Comparison of ENCODE assay signal across 21 cellular contexts in genomic region chr4:129550281-129550785, GRCh38.
DNase-seq lines count a peak whose midpoint lies in the region; ATAC-seq, FAIRE-seq and TF ChIP-seq lines count a peak whose summit lies in the region.
"Had no signal": no experiment of that assay in that cellular context is flagged by ENCODE, and none has a peak within 500 bp of the region (broad histone marks: within the 10 kb centered on the region; RNA-seq: fewer than 3 reads in every experiment).

No MANE protein-coding gene starts in this region.

- H3K27me3 ChIP-seq in astrocyte (ENCODE audit: insufficient read depth, low read length) (no peaks in the 10 kb centered on the region), endothelial cell of umbilical vein (ENCODE audit: control insufficient read depth in 2 of 2, insufficient read depth in 2 of 2, low read length in 2 of 2) (no peaks in the 10 kb centered on the region), neural cell (ENCODE audit: insufficient read depth, low read depth, low read length) (no peaks in the 10 kb centered on the region), testis (no peaks in the 10 kb centered on the region)
- H3K27me3 ChIP-seq: BLaER1 treated with 17β-estradiol and CSF1 and Interleukin-3, amounts not matched to agents 10 nM and 100 nM had no signal

- H3K4me3 Mint-ChIP-seq in astrocyte (ENCODE audit: unreplicated experiment), result no peak overlapping the region
- H3K4me3 Mint-ChIP-seq: CD8-positive, alpha-beta T cell had no signal

- TF ChIP-seq EP300 in neural cell (conservative IDR thresholded peaks at IDR 0.05; ENCODE audit: poor library complexity, severe bottlenecking), result peak; percentile 41

- TF ChIP-seq POLR2A in endothelial cell of umbilical vein (IDR thresholded peaks at IDR 0.05; ENCODE audit: low read depth, low read length) (no peak), testis (IDR thresholded peaks at IDR 0.05) (no peak)

- H3K27me3 Mint-ChIP-seq in astrocyte (ENCODE audit: low read depth, unreplicated experiment), result no peaks in the 10 kb centered on the region

- no peak for ATAC-seq in stimulated activated naive CD8-positive, alpha-beta T cell treated with anti-CD3 and anti-CD28 coated beads, Interleukin-15, Interleukin-2, amounts not matched to agents 100 U/mL and 50 U/mL, for 24 hours
- ATAC-seq in esophagus mucosa, result no peak
- ATAC-seq: CD8-positive, alpha-beta T cell; PC-3 had no signal

- BruUV-seq in endothelial cell of umbilical vein (replicated peaks; lab: Mats Ljungman, UMichigan), result no TSS peak

- H2AFZ ChIP-seq in astrocyte (ENCODE audit: low read depth, low read length) (no peak overlapping the region), endothelial cell of umbilical vein (ENCODE audit: low read depth, low read length) (peak overlapping the region; percentile 34), neural cell (ENCODE audit: low read depth, low read length) (no peak overlapping the region)

- dilution Hi-C loops in endothelial cell of umbilical vein (cut with MboI; ENCODE audit: extremely low pct_ligation_motif_present, low sequenced_read_pairs), result no loop called here

- intact Hi-C loops in endothelial cell of umbilical vein (cut with micrococcal nuclease), result loop anchor here (1.0 kb wide), 1 partner anchor 11 kb away; no protein-coding TSS in a partner anchor
- intact Hi-C loops in testis (cut with DNase I; ENCODE audit: low total_unique reads), result no loop called here

- H3K9me2 ChIP-seq in neural cell (ENCODE audit: insufficient read depth, low read length), result no peaks in the 10 kb centered on the region

- H3K4me1 ChIP-seq in astrocyte (ENCODE audit: insufficient read depth, low read length) (no peaks in the 10 kb centered on the region), endothelial cell of umbilical vein (ENCODE audit: control insufficient read depth, extremely low read depth, insufficient read depth, low read length) (peaks cover 20% of the 10 kb centered on the region), testis (no peaks in the 10 kb centered on the region)

- H3K9ac ChIP-seq in astrocyte (ENCODE audit: low read length), result no peak overlapping the region
- H3K9ac ChIP-seq in endothelial cell of umbilical vein (replicated peaks; ENCODE audit: extremely low read depth, insufficient read depth, low read length), result no peak overlapping the region
- no peak overlapping the region for H3K9ac ChIP-seq in neural cell (ENCODE audit: low read length)
- H3K9ac ChIP-seq: BLaER1 treated with 17β-estradiol and CSF1 and Interleukin-3, amounts not matched to agents 10 nM and 100 nM had no signal

- no peak for TF ChIP-seq RAD21 in neural cell (conservative IDR thresholded peaks at IDR 0.05)

- no peaks in the 10 kb centered on the region for H3F3A ChIP-seq in neural cell (ENCODE audit: insufficient read depth, low read length, poor library complexity, severe bottlenecking)

- no peaks in the 10 kb centered on the region for H3K36me3 Mint-ChIP-seq in astrocyte (ENCODE audit: low read depth, unreplicated experiment)
- H3K36me3 Mint-ChIP-seq: CD8-positive, alpha-beta T cell had no signal

- CTCF ChIA-PET in endothelial cell of umbilical vein (lab: Charles Lee), result interaction anchor here (0.7 kb wide), 1 partner anchor 28 kb away, joined by 3 read pairs; no protein-coding TSS in a partner anchor

- no peak overlapping the region for H3K4me2 ChIP-seq in astrocyte (ENCODE audit: low read length)
- no peak overlapping the region for H3K4me2 ChIP-seq in endothelial cell of umbilical vein (ENCODE audit: insufficient read depth, low read length)
- no peak overlapping the region for H3K4me2 ChIP-seq in neural cell (ENCODE audit: low read length)
- H3K4me2 ChIP-seq: BLaER1 treated with 17β-estradiol and CSF1 and Interleukin-3, amounts not matched to agents 10 nM and 100 nM had no signal

- peak overlapping the region; percentile 87 for H3K27ac Mint-ChIP-seq in astrocyte (ENCODE audit: unreplicated experiment)
- H3K27ac Mint-ChIP-seq: CD8-positive, alpha-beta T cell had no signal

- DNase-seq in astrocyte (ENCODE audit: low read depth) (no peak), endothelial cell of umbilical vein (ENCODE audit: low read depth, low spot score) (peak; percentile 55), testis (no peak), cerebellum (ENCODE audit: low spot score) (no peak)
- DNase-seq in stimulated activated naive CD8-positive, alpha-beta T cell treated with anti-CD3 and anti-CD28 coated beads, Interleukin-15, Interleukin-2, amounts not matched to agents 100 U/mL and 50 U/mL, for 24 hours, result no peak
- DNase-seq: CD8-positive, alpha-beta T cell; DMS79; KG1; NCI-H1694 treated with DMSO at 0.1 percent for 48 hours; NCI-H2107; NCI-H2227 treated with DMSO at 0.1 percent for 48 hours; NCI-H510A treated with DMSO at 0.1 percent for 48 hours; NCI-H774; PC-3; RPMI8226; SIG-M5 had no signal

- 36 to 47% methylated on average over 1 of the region's 1 CpG for WGBS in testis, 2 donors

- H3K36me3 ChIP-seq in astrocyte (ENCODE audit: insufficient read depth, low read length) (no peaks in the 10 kb centered on the region), endothelial cell of umbilical vein (ENCODE audit: control insufficient read depth in 2 of 2, extremely low read depth in 1 of 2, insufficient read depth in 2 of 2, low read length in 2 of 2) (no peaks in the 10 kb centered on the region), neural cell (ENCODE audit: insufficient read depth, low read length) (no peaks in the 10 kb centered on the region), testis (ENCODE audit: low read depth, missing control alignments) (no peaks in the 10 kb centered on the region)
- H3K36me3 ChIP-seq: BLaER1 treated with 17β-estradiol and CSF1 and Interleukin-3, amounts not matched to agents 10 nM and 100 nM had no signal

- no peaks in the 10 kb centered on the region for H3K9me3 ChIP-seq in astrocyte (ENCODE audit: insufficient read depth, low read depth, low read length)
- no peaks in the 10 kb centered on the region for H3K9me3 ChIP-seq in endothelial cell of umbilical vein (replicated peaks; ENCODE audit: control insufficient read depth, insufficient read depth, low read length)
- no peaks in the 10 kb centered on the region for H3K9me3 ChIP-seq in neural cell (ENCODE audit: low read length)
- no peaks in the 10 kb centered on the region for H3K9me3 ChIP-seq in testis
- H3K9me3 ChIP-seq: BLaER1 treated with 17β-estradiol and CSF1 and Interleukin-3, amounts not matched to agents 10 nM and 100 nM had no signal

- no peak for TF ChIP-seq CTCF in astrocyte (IDR thresholded peaks at IDR 0.05; ENCODE audit: insufficient read depth, low read depth, low read length)
- TF ChIP-seq CTCF in endothelial cell of umbilical vein (IDR thresholded peaks at IDR 0.05; ENCODE audit: extremely low read depth in 1 of 2, insufficient read depth in 1 of 2, low read depth in 1 of 2, low read length in 2 of 2), result no peak
- TF ChIP-seq CTCF in neural cell (IDR thresholded peaks at IDR 0.05; ENCODE audit: poor library complexity, severe bottlenecking), result no peak
- no peak for TF ChIP-seq CTCF in testis (IDR thresholded peaks at IDR 0.05)

- POLR2A ChIA-PET in endothelial cell of umbilical vein (lab: Charles Lee), result no interaction called here

- no peaks in the 10 kb centered on the region for H4K20me1 ChIP-seq in astrocyte (ENCODE audit: insufficient read depth, low read length)
- H4K20me1 ChIP-seq in endothelial cell of umbilical vein (replicated peaks; ENCODE audit: control insufficient read depth, extremely low read depth, insufficient read depth, low read length), result no peaks in the 10 kb centered on the region
- H4K20me1 ChIP-seq in neural cell (ENCODE audit: insufficient read depth), result no peaks in the 10 kb centered on the region
- H4K20me1 ChIP-seq: BLaER1 treated with 17β-estradiol and CSF1 and Interleukin-3, amounts not matched to agents 10 nM and 100 nM had no signal

- H3K27ac ChIP-seq in astrocyte (ENCODE audit: low read depth, low read length), result no peak overlapping the region
- H3K27ac ChIP-seq in endothelial cell of umbilical vein (ENCODE audit: insufficient read depth, low read depth, low read length), result peak overlapping the region; percentile 34
- H3K27ac ChIP-seq in neural cell (ENCODE audit: low read length), result no peak overlapping the region
- H3K27ac ChIP-seq in testis, result no peak overlapping the region
- H3K27ac ChIP-seq: BLaER1 treated with 17β-estradiol and CSF1 and Interleukin-3, amounts not matched to agents 10 nM and 100 nM had no signal

- H3K9me1 ChIP-seq in endothelial cell of umbilical vein (replicated peaks; ENCODE audit: control insufficient read depth, extremely low read depth, insufficient read depth, low read length), result no peaks in the 10 kb centered on the region

- no peaks in the 10 kb centered on the region for H3K9me3 Mint-ChIP-seq in astrocyte (ENCODE audit: unreplicated experiment)
- H3K9me3 Mint-ChIP-seq: CD8-positive, alpha-beta T cell had no signal

- no peaks in the 10 kb centered on the region for H3K79me2 ChIP-seq in astrocyte (ENCODE audit: insufficient read depth, low read length)
- H3K79me2 ChIP-seq in endothelial cell of umbilical vein (ENCODE audit: control insufficient read depth, insufficient read depth, low read length), result no peaks in the 10 kb centered on the region
- H3K79me2 ChIP-seq in neural cell (replicated peaks; ENCODE audit: insufficient read depth, low read length), result no peaks in the 10 kb centered on the region

- peaks cover 9% of the 10 kb centered on the region for H3K4me1 Mint-ChIP-seq in astrocyte (ENCODE audit: low read depth, unreplicated experiment)

- peak; percentile 45 for FAIRE-seq in astrocyte (lab: Jason Lieb, UNC)
- FAIRE-seq in endothelial cell of umbilical vein (lab: Jason Lieb, UNC), result no peak
- FAIRE-seq: D721Med, H1 had no signal

- H3K4me3 ChIP-seq in astrocyte (ENCODE audit: insufficient read depth, low read depth, low read length) (no peak overlapping the region), endothelial cell of umbilical vein (replicated peaks in 1 of 3; ENCODE audit: insufficient read depth in 1 of 3, low read depth in 1 of 3, low read length in 3 of 3) (no peak overlapping the region), neural cell (ENCODE audit: low read length) (no peak overlapping the region), testis (no peak overlapping the region)
- H3K4me3 ChIP-seq: BLaER1 treated with 17β-estradiol and CSF1 and Interleukin-3, amounts not matched to agents 10 nM and 100 nM had no signal

TF ChIP-seq in endothelial cell of umbilical vein, 7 proteins besides CTCF, POLR2A, EP300 and RAD21 (continues in another document):
- TF ChIP-seq GATA2 (IDR thresholded peaks at IDR 0.05; ENCODE audit: insufficient read depth, insufficient read length, low read depth, low read length) (no peak), JUN (IDR thresholded peaks at IDR 0.05; ENCODE audit: borderline replicate concordance, insufficient read depth, insufficient read length, low read depth) (no peak), POLR2AphosphoS5 (IDR thresholded peaks at IDR 0.05; ENCODE audit: insufficient read depth, low read depth, low read length) (no peak)
